1 cellular context compared by ENCODE assay signal in genomic region chr2:26672818-26673393, GRCh38.
TF ChIP-seq lines count a peak whose summit lies in the region.

No MANE protein-coding gene starts in this region.

TF ChIP-seq in HepG2, 621 proteins besides CTCF, POLR2A, EP300 and RAD21 (continued from another document):
- TF ChIP-seq, protein P1, sequence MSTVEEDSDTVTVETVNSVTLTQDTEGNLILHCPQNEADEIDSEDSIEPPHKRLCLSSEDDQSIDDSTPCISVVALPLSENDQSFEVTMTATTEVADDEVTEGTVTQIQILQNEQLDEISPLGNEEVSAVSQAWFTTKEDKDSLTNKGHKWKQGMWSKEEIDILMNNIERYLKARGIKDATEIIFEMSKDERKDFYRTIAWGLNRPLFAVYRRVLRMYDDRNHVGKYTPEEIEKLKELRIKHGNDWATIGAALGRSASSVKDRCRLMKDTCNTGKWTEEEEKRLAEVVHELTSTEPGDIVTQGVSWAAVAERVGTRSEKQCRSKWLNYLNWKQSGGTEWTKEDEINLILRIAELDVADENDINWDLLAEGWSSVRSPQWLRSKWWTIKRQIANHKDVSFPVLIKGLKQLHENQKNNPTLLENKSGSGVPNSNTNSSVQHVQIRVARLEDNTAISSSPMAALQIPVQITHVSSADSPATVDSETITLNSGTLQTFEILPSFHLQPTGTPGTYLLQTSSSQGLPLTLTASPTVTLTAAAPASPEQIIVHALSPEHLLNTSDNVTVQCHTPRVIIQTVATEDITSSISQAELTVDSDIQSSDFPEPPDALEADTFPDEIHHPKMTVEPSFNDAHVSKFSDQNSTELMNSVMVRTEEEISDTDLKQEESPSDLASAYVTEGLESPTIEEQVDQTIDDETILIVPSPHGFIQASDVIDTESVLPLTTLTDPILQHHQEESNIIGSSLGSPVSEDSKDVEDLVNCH (CRISPR knock-in tag; IDR thresholded peaks at IDR 0.05), result no peak
